In the genomic region with DNA sequence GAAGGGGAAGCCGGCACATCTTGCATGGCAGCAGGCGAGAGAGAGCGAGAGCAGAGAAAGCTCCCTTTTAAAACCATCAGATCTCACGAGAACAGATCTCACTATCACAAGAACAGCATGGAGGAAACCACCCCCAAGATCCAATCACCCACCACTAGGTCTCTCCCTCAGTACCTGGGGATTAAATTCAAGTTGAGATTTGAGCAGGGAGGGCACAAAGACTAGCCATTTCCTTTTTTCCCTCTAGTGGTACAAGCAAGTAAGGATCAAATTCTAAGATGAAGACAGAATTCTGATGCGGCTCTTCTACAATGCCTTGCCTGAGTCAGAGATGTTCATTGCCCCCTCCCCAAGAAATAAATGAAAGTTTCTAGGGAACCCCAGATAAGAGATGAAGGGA, we compare ENCODE assay signal across 10 cellular contexts. TPM values are rescaled to one million over a fixed set of nuclear protein-coding genes. Genes with fewer than 3 reads are reported as not detected.
A peak's percentile ranks its signal among the peaks of the same experiment; 100 is the strongest.
DNase-seq lines count a peak whose midpoint lies in the region; ATAC-seq, FAIRE-seq and TF ChIP-seq lines count a peak whose summit lies in the region.
"Had no signal": no experiment of that assay in that cellular context is flagged by ENCODE, and none has a peak within 500 bp of the region (broad histone marks: within the 10 kb centered on the region; RNA-seq: fewer than 3 reads in every experiment).

No MANE protein-coding gene starts in this region.

- H3K4me2 ChIP-seq in PC-9: no peak overlapping the region

- no peak overlapping the region for H3K27ac Mint-ChIP-seq in activated CD8-positive, alpha-beta memory T cell treated with anti-CD3 and anti-CD28 coated beads, Interleukin-2, amount 10 ng/mL, durations not matched to agents 7 days and 5 days
- H3K27ac Mint-ChIP-seq: activated naive CD4-positive, alpha-beta T cell treated with anti-CD3 and anti-CD28 coated beads, Interleukin-2, amount 10 ng/mL, durations not matched to agents 7 days and 5 days had no signal

- intact Hi-C loops in PC-9 (cut with micrococcal nuclease; ENCODE audit: unreplicated experiment): no loop called here

- H3K4me3 Mint-ChIP-seq in activated CD8-positive, alpha-beta memory T cell treated with anti-CD3 and anti-CD28 coated beads, Interleukin-2, amount 10 ng/mL, durations not matched to agents 7 days and 5 days: no peak overlapping the region
- H3K4me3 Mint-ChIP-seq: activated naive CD4-positive, alpha-beta T cell treated with anti-CD3 and anti-CD28 coated beads, Interleukin-2, amount 10 ng/mL, durations not matched to agents 7 days and 5 days had no signal

- no peaks in the 10 kb centered on the region for H3F3A ChIP-seq in PC-9 (ENCODE audit: insufficient read depth, low read depth)

- H3K27me3 Mint-ChIP-seq in activated CD8-positive, alpha-beta memory T cell treated with anti-CD3 and anti-CD28 coated beads, Interleukin-2, amount 10 ng/mL, durations not matched to agents 7 days and 5 days: no peaks in the 10 kb centered on the region

- CTCF ChIA-PET in PC-9 (lab: Charles Lee): no interaction called here
- CTCF ChIA-PET in activated CD8-positive, alpha-beta memory T cell treated with anti-CD3 and anti-CD28 coated beads, Interleukin-2, amount 10 ng/mL, durations not matched to agents 7 days and 5 days (lab: Charles Lee): interaction anchor here (0.6 to 4.2 kb wide), 2 partner anchors 20 to 243 kb away, joined by 3 to 18 read pairs; no protein-coding TSS in a partner anchor

- H3K4me1 ChIP-seq in PC-9 (replicated peaks; ENCODE audit: insufficient read depth): no peaks in the 10 kb centered on the region

- H3K79me2 ChIP-seq in PC-9 (ENCODE audit: low read depth): no peaks in the 10 kb centered on the region

- no peak for ATAC-seq in HG02759 (IDR thresholded peaks at IDR 0.05; ENCODE audit: unreplicated experiment)
- ATAC-seq in activated CD8-positive, alpha-beta memory T cell treated with anti-CD3 and anti-CD28 coated beads, Interleukin-2, amount 10 ng/mL, durations not matched to agents 7 days and 5 days: no peak
- ATAC-seq: left lobe of liver had no signal

- BruUV-seq in PC-9 (replicated peaks; lab: Mats Ljungman, UMichigan): no TSS peak

- H3K9me3 ChIP-seq in PC-9 (ENCODE audit: insufficient read depth, low read depth): no peaks in the 10 kb centered on the region

- H3K36me3 Mint-ChIP-seq in activated CD8-positive, alpha-beta memory T cell treated with anti-CD3 and anti-CD28 coated beads, Interleukin-2, amount 10 ng/mL, durations not matched to agents 7 days and 5 days: peaks cover 1% of the 10 kb centered on the region
- H3K36me3 Mint-ChIP-seq: activated naive CD4-positive, alpha-beta T cell treated with anti-CD3 and anti-CD28 coated beads, Interleukin-2, amount 10 ng/mL, durations not matched to agents 7 days and 5 days had no signal

- no peak for FAIRE-seq in H54 (lab: Jason Lieb, UNC)

- H3K9me2 ChIP-seq in PC-9 (ENCODE audit: insufficient read depth): no peaks in the 10 kb centered on the region

- DNase-seq in D341Med (ENCODE audit: low spot score): peak; percentile 32
- no peak for DNase-seq in PC-9
- no peak for DNase-seq in epithelial cell of esophagus (ENCODE audit: low read depth)
- no peak for DNase-seq in NCI-H2107 treated with DMSO at 0.1 percent for 48 hours (lab: John Stamatoyannopoulos, UW; ENCODE audit: unreplicated experiment)
- DNase-seq in H54 (ENCODE audit: insufficient read length, low spot score): no peak
- DNase-seq in activated CD8-positive, alpha-beta memory T cell treated with anti-CD3 and anti-CD28 coated beads, Interleukin-2, amount 10 ng/mL, durations not matched to agents 7 days and 5 days: no peak
- DNase-seq: activated naive CD4-positive, alpha-beta T cell treated with anti-CD3 and anti-CD28 coated beads, Interleukin-2, amount 10 ng/mL, durations not matched to agents 7 days and 5 days had no signal

- POLR2A ChIA-PET in PC-9 (lab: Charles Lee; ENCODE audit: unreplicated experiment): no interaction called here

- peaks cover 22% of the 10 kb centered on the region for H3K4me1 Mint-ChIP-seq in activated CD8-positive, alpha-beta memory T cell treated with anti-CD3 and anti-CD28 coated beads, Interleukin-2, amount 10 ng/mL, durations not matched to agents 7 days and 5 days

- H3K4me3 ChIP-seq in PC-9: no peak overlapping the region
- no peak overlapping the region for H3K4me3 ChIP-seq in epithelial cell of esophagus (ENCODE audit: low read length)

- no peaks in the 10 kb centered on the region for H4K20me1 ChIP-seq in PC-9 (ENCODE audit: insufficient read depth)

- no peak overlapping the region for H3K27ac ChIP-seq in 22Rv1
- no peak overlapping the region for H3K27ac ChIP-seq in PC-9

- H2AFZ ChIP-seq in PC-9: no peak overlapping the region

- no peak for TF ChIP-seq POLR2A in H54 (IDR thresholded peaks at IDR 0.05; ENCODE audit: low read depth, low read length)

- TF ChIP-seq CTCF in 22Rv1 (IDR thresholded peaks at IDR 0.05): peak; percentile 25
- peak; percentile 47; the same call in 1 of the 2 replicates for TF ChIP-seq CTCF in PC-9 (conservative IDR thresholded peaks at IDR 0.05)
- peak; percentile 32 for TF ChIP-seq CTCF in epithelial cell of esophagus (IDR thresholded peaks at IDR 0.05; ENCODE audit: insufficient read depth, low read depth, low read length, missing control alignments)

- H3K36me3 ChIP-seq in PC-9 (ENCODE audit: low read depth): no peaks in the 10 kb centered on the region

- no peaks in the 10 kb centered on the region for H3K9me3 Mint-ChIP-seq in activated CD8-positive, alpha-beta memory T cell treated with anti-CD3 and anti-CD28 coated beads, Interleukin-2, amount 10 ng/mL, durations not matched to agents 7 days and 5 days (ENCODE audit: low read depth)

- no peaks in the 10 kb centered on the region for H3K27me3 ChIP-seq in PC-9 (ENCODE audit: insufficient read depth, low read depth)

RNA-seq across cellular contexts. Expression of a gene that starts 45.6 kb away (rescaled TPM):
- total RNA-seq in PC-9 (2021): 1.7 and 3.4 TPM in 2 replicates
- total RNA-seq in activated CD8-positive, alpha-beta memory T cell treated with anti-CD3 and anti-CD28 coated beads, Interleukin-2, amount 10 ng/mL, durations not matched to agents 7 days and 5 days: 100 to 1,000 TPM; 210 to 249 TPM

Comparison
In these comparisons a context has a peak if more than half of its experiments do, and no peak if none do; other contexts are left out.
1. RNA of a gene that starts 45.6 kb away (total RNA-seq): 210 to 249 TPM in activated CD8-positive, alpha-beta memory T cell treated with anti-CD3 and anti-CD28 coated beads, Interleukin-2, amount 10 ng/mL, durations not matched to agents 7 days and 5 days; 1.7 to 3.4 TPM in PC-9; every median in the first group is over 10 times any median in the second.
2. Peak in every context shown above with its lines, with median percentiles within 50 percentile points of each other: CTCF ChIP-seq.